18 cellular contexts compared by ENCODE assay signal in the genomic region with DNA sequence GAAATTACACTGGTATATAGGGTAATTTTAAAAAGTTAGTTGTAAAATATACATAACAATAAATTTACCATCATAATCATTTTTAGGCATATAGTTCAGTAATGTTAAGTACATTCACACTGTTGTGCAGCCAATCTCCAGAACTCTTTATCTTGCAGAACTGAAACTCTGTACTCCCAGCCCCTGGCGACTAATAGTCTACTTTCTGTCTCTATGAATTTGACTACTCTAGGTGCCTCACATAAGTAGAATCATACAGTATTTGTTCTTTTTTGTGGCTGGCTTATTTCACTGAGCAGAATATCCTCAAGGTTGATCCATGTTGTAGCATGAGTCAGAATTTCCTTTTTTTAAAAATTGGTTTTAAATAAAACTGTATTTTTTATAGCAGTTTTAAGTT. TPM values are rescaled to one million over a fixed set of nuclear protein-coding genes. Genes with fewer than 3 reads are reported as not detected.
A peak's percentile ranks its signal among the peaks of the same experiment; 100 is the strongest.
DNase-seq lines count a peak whose midpoint lies in the region; ATAC-seq lines count a peak whose summit lies in the region.
"Had no signal": no experiment of that assay in that cellular context is flagged by ENCODE, and none has a peak within 500 bp of the region (broad histone marks: within the 10 kb centered on the region; RNA-seq: fewer than 3 reads in every experiment).

No MANE protein-coding gene starts in this region.

- intact Hi-C loops in activated naive CD4-positive, alpha-beta T cell treated with anti-CD3 and anti-CD28 coated beads for 36 hours (cut with micrococcal nuclease): no loop called here
- intact Hi-C loops in posterior cingulate gyrus (cut with DNase I): no loop called here

- peaks cover 11% of the 10 kb centered on the region for H3K36me3 Mint-ChIP-seq in activated naive CD4-positive, alpha-beta T cell treated with anti-CD3 and anti-CD28 coated beads for 36 hours (ENCODE audit: low read depth)
- H3K36me3 Mint-ChIP-seq in stimulated activated naive B cell treated with anti-CD40 and anti-IgM and Interleukin-4, amounts not matched to agents 10 μg/mL and 1 μg/mL and 100 μg/mL, for 72 hours: peaks cover 10 to 17% of the 10 kb centered on the region in 2 donors

- no peaks in the 10 kb centered on the region for H3K9me3 Mint-ChIP-seq in activated naive CD4-positive, alpha-beta T cell treated with anti-CD3 and anti-CD28 coated beads for 36 hours
- H3K9me3 Mint-ChIP-seq in stimulated activated naive B cell treated with anti-CD40 and anti-IgM and Interleukin-4, amounts not matched to agents 10 μg/mL and 1 μg/mL and 100 μg/mL, for 72 hours: peaks cover 0 to 2% of the 10 kb centered on the region in 2 donors

- peak; percentile 47 for DNase-seq in activated naive CD4-positive, alpha-beta T cell treated with anti-CD3 and anti-CD28 coated beads for 36 hours
- no peak for DNase-seq in activated naive CD4-positive, alpha-beta T cell treated with Interleukin-2 at 50 U/mL for 16 hours
- DNase-seq in stimulated activated naive B cell treated with anti-CD40 and anti-IgM and Interleukin-4, amounts not matched to agents 10 μg/mL and 1 μg/mL and 100 μg/mL, for 72 hours: no peak
- no peak for DNase-seq in HUDEP-2 (lab: John Stamatoyannopoulos, UW; ENCODE audit: unreplicated experiment in 76 of 76)
- no peak for DNase-seq in posterior cingulate gyrus
- no peak for DNase-seq in NCI-H748 (lab: John Stamatoyannopoulos, UW; ENCODE audit: unreplicated experiment)
- DNase-seq: activated CD4-positive, alpha-beta T cell treated with anti-CD3 and anti-CD28 coated beads, Interleukin-2, amount 50 U/mL, for 4 hours; activated gamma-delta T cell treated with Interleukin-2 at 50 U/mL for 16 hours; colonic mucosa; COR-L47; gastrocnemius medialis; H7; NCI-H1417 treated with DMSO at 0.1 percent for 48 hours; NCI-H345; SIG-M5; T1000 had no signal

- no peaks in the 10 kb centered on the region for H3K27me3 Mint-ChIP-seq in activated naive CD4-positive, alpha-beta T cell treated with anti-CD3 and anti-CD28 coated beads for 36 hours (ENCODE audit: low read depth)
- no peaks in the 10 kb centered on the region for H3K27me3 Mint-ChIP-seq in stimulated activated naive B cell treated with anti-CD40 and anti-IgM and Interleukin-4, amounts not matched to agents 10 μg/mL and 1 μg/mL and 100 μg/mL, for 72 hours

- ATAC-seq in GM21717 (IDR thresholded peaks at IDR 0.05; ENCODE audit: unreplicated experiment) (peak; percentile 81), HG03565 (IDR thresholded peaks at IDR 0.05; ENCODE audit: unreplicated experiment) (peak; percentile 72)
- ATAC-seq in stimulated activated naive B cell treated with anti-CD40 and anti-IgM and Interleukin-4, amounts not matched to agents 10 μg/mL and 1 μg/mL and 100 μg/mL, for 72 hours (replicated peaks): peak; percentile 87 to 91
- ATAC-seq: gastrocnemius medialis had no signal

- peaks cover 52% of the 10 kb centered on the region for H3K4me1 Mint-ChIP-seq in activated naive CD4-positive, alpha-beta T cell treated with anti-CD3 and anti-CD28 coated beads for 36 hours (ENCODE audit: low read depth)
- H3K4me1 Mint-ChIP-seq in stimulated activated naive B cell treated with anti-CD40 and anti-IgM and Interleukin-4, amounts not matched to agents 10 μg/mL and 1 μg/mL and 100 μg/mL, for 72 hours: peaks cover 17 to 45% of the 10 kb centered on the region in 2 donors

- CTCF ChIA-PET in activated naive CD4-positive, alpha-beta T cell treated with anti-CD3 and anti-CD28 coated beads for 36 hours (lab: Charles Lee): no interaction called here

- H3K27ac Mint-ChIP-seq in activated naive CD4-positive, alpha-beta T cell treated with anti-CD3 and anti-CD28 coated beads for 36 hours: no peak overlapping the region
- no peak overlapping the region for H3K27ac Mint-ChIP-seq in stimulated activated naive B cell treated with anti-CD40 and anti-IgM and Interleukin-4, amounts not matched to agents 10 μg/mL and 1 μg/mL and 100 μg/mL, for 72 hours

- H3K4me3 Mint-ChIP-seq in activated naive CD4-positive, alpha-beta T cell treated with anti-CD3 and anti-CD28 coated beads for 36 hours: no peak overlapping the region
- no peak overlapping the region for H3K4me3 Mint-ChIP-seq in stimulated activated naive B cell treated with anti-CD40 and anti-IgM and Interleukin-4, amounts not matched to agents 10 μg/mL and 1 μg/mL and 100 μg/mL, for 72 hours

RNA-seq across cellular contexts. Expression of a gene that starts 41.4 kb away (rescaled TPM):
- 10 to 100 TPM; 18.5 to 21.5 TPM for total RNA-seq in activated naive CD4-positive, alpha-beta T cell treated with anti-CD3 and anti-CD28 coated beads for 36 hours
